26 cellular contexts compared by ENCODE assay signal in the genomic region with DNA sequence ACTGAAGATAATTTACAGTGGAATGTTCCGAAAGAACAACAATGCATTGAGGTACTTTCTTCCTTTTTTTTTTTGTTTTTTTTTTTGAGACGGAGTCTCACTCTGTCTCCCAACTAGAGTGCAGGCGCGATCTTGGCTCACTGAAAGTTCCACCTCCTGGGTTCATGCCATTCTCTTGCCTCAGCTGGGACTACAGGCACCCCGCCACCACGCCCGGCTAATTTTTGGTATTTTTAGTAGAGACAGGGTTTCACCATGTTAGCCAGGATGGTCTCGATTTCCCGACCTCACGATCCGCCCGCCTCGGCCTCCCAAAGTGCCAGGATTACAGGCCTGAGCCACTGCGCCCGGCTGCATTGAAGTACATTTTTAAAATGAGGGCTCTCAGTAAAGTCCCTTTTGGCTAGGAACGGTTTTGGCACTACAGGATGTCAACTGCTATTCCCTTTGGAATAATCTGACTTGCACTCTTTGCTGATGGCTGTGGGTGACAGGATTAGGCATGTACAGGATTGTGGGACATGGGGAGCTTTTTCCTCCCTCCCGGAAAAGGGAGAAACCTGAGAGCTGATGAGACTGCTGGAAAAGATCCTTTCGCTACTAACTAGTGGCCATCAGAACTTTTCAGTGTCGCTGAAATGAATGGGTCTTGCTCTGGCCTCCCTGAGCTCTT. TPM values are rescaled to one million over a fixed set of nuclear protein-coding genes. Genes with fewer than 3 reads are reported as not detected.
DNase-seq lines count a peak whose midpoint lies in the region; ATAC-seq and TF ChIP-seq lines count a peak whose summit lies in the region.
"Had no signal": no experiment of that assay in that cellular context is flagged by ENCODE, and none has a peak within 500 bp of the region (broad histone marks: within the 10 kb centered on the region; RNA-seq: fewer than 3 reads in every experiment).

No MANE protein-coding gene starts in this region.

- intact Hi-C loops in Right ventricle myocardium superior (cut with DNase I): no loop called here
- intact Hi-C loops in posterior vena cava (cut with DNase I): no loop called here
- intact Hi-C loops in testis (cut with DNase I; ENCODE audit: low total_unique reads): no loop called here

- no peaks in the 10 kb centered on the region for H3K36me3 ChIP-seq in testis (ENCODE audit: low read depth, missing control alignments)
- H3K36me3 ChIP-seq: prostate gland had no signal

- peak overlapping the region in 1 of 2 donors; percentile 20 for H3K27ac ChIP-seq in testis
- H3K27ac ChIP-seq: RWPE1, SK-N-MC, skin epidermis had no signal

- H3K4me1 ChIP-seq in testis: no peaks in the 10 kb centered on the region
- H3K4me1 ChIP-seq: prostate gland had no signal

- H3K4me3 Mint-ChIP-seq in T-helper 17 cell: no peak overlapping the region
- H3K4me3 Mint-ChIP-seq: activated CD8-positive, alpha-beta T cell treated with anti-CD3 and anti-CD28 coated beads for 36 hours; activated T-helper 1 cell treated with anti-CD3 and anti-CD28 coated beads, Interleukin-12 subunit alpha, Interleukin-12 subunit beta, Interleukin-2, Interleukin-4 antibody, amounts not matched to agents 30 ng/mL and 10 ng/mL and 1 ng/mL, durations not matched to agents 14 hours and 24 hours and 36 hours; brain; naive thymus-derived CD4-positive, alpha-beta T cell; T-helper 1 cell treated with Interleukin-12 subunit alpha and Interleukin-12 subunit beta and Interleukin-4 antibody, amounts not matched to agents 30 μg/mL and 1 μg/mL, for 36 hours had no signal

- H3K4me3 ChIP-seq in testis: no peak overlapping the region
- H3K4me3 ChIP-seq: prostate gland, SK-N-MC, skin epidermis had no signal

- peaks cover 4% of the 10 kb centered on the region for H3K4me1 Mint-ChIP-seq in T-helper 17 cell
- H3K4me1 Mint-ChIP-seq: brain; naive thymus-derived CD4-positive, alpha-beta T cell had no signal

- H3K9me3 ChIP-seq in T-helper 17 cell (ENCODE audit: control insufficient read depth, low read length, poor library complexity, severe bottlenecking) (no peaks in the 10 kb centered on the region), testis (no peaks in the 10 kb centered on the region)
- H3K9me3 ChIP-seq: prostate gland had no signal

- H3K27me3 ChIP-seq in testis: no peaks in the 10 kb centered on the region

- TF ChIP-seq CTCF in testis (IDR thresholded peaks at IDR 0.05): no peak

- DNase-seq in T-helper 17 cell (no peak), Right ventricle myocardium superior (peak; percentile 66), posterior vena cava (ENCODE audit: low spot score) (peak; percentile 82), testis (peak; percentile 34), iPS-NIHi11 (ENCODE audit: low spot score) (no peak), NCI-H82 treated with DMSO at 0.1 percent for 48 hours (lab: John Stamatoyannopoulos, UW; ENCODE audit: unreplicated experiment) (no peak)
- no peak for DNase-seq in activated CD4-positive, CD25-positive, alpha-beta regulatory T cell treated with anti-CD3 and anti-CD28 coated beads, Interleukin-2, amount 50 U/mL, for 72 hours
- DNase-seq in stimulated activated CD4-positive, alpha-beta T cell treated with anti-CD3 and anti-CD28 coated beads, Interleukin-4, amount 100 ng/mL, for 4 hours: no peak
- DNase-seq: 8988T; activated CD4-positive, alpha-beta T cell treated with anti-CD3 and anti-CD28 coated beads for 1 hour; activated CD8-positive, alpha-beta memory T cell treated with anti-CD3 and anti-CD28 coated beads, Interleukin-2, amount 50 U/mL, for 48 hours; activated CD8-positive, alpha-beta T cell treated with anti-CD3 and anti-CD28 coated beads for 36 hours; activated naive CD4-positive, alpha-beta T cell treated with Interleukin-2 at 50 U/mL for 16 hours; midbrain; naive thymus-derived CD4-positive, alpha-beta T cell; NCI-H1048; NCI-H1694; NCI-H774; stimulated activated naive CD4-positive, alpha-beta T cell had no signal

- TF ChIP-seq POLR2A in testis (IDR thresholded peaks at IDR 0.05): no peak

- peak overlapping the region; percentile 83 for H3K27ac Mint-ChIP-seq in T-helper 17 cell
- H3K27ac Mint-ChIP-seq: activated CD8-positive, alpha-beta T cell treated with anti-CD3 and anti-CD28 coated beads for 36 hours; activated T-helper 1 cell treated with anti-CD3 and anti-CD28 coated beads, Interleukin-12 subunit alpha, Interleukin-12 subunit beta, Interleukin-2, Interleukin-4 antibody, amounts not matched to agents 30 ng/mL and 10 ng/mL and 1 ng/mL, durations not matched to agents 14 hours and 24 hours and 36 hours; brain; naive thymus-derived CD4-positive, alpha-beta T cell; T-helper 1 cell treated with Interleukin-12 subunit alpha and Interleukin-12 subunit beta and Interleukin-4 antibody, amounts not matched to agents 30 μg/mL and 1 μg/mL, for 36 hours had no signal

- peaks cover 2% of the 10 kb centered on the region for H3K36me3 Mint-ChIP-seq in T-helper 17 cell (ENCODE audit: low read depth)

- WGBS in testis, 2 donors: 65 to 68% methylated on average over 19 of the region's 19 CpGs

- no peaks in the 10 kb centered on the region for H3K27me3 Mint-ChIP-seq in T-helper 17 cell
- H3K27me3 Mint-ChIP-seq: activated CD8-positive, alpha-beta T cell treated with anti-CD3 and anti-CD28 coated beads for 36 hours; brain; naive thymus-derived CD4-positive, alpha-beta T cell had no signal

- ATAC-seq in T-helper 17 cell: no peak
- ATAC-seq in Right ventricle myocardium superior (ENCODE audit: poor library complexity): peak; percentile 92
- ATAC-seq: activated CD8-positive, alpha-beta T cell treated with anti-CD3 and anti-CD28 coated beads for 36 hours; naive thymus-derived CD4-positive, alpha-beta T cell had no signal

RNA-seq across cellular contexts. Expression of gene EDEM3, which starts 56.9 kb away (rescaled TPM):
- total RNA-seq in T-helper 17 cell (10 to 100 TPM; 25.8 to 40.4 TPM), Right ventricle myocardium superior (17.8 TPM), posterior vena cava (10 to 100 TPM; 39.3 to 41.6 TPM), testis (10 to 100 TPM; 23.5 to 41.0 TPM)
- 20.7 TPM for polyA plus RNA-seq in testis (ENCODE audit: insufficient read depth, low read depth, low replicate concordance)

Comparison
In these comparisons a context has a peak if more than half of its experiments do, and no peak if none do; other contexts are left out.
1. DNase-seq: peak in Right ventricle myocardium superior (single experiment), posterior vena cava (single experiment) and testis (single experiment); none in T-helper 17 cell (0 of 3), activated CD4-positive, CD25-positive, alpha-beta regulatory T cell treated with anti-CD3 and anti-CD28 coated beads, Interleukin-2, amount 50 U/mL, for 72 hours (single experiment), iPS-NIHi11 (single experiment), stimulated activated CD4-positive, alpha-beta T cell treated with anti-CD3 and anti-CD28 coated beads, Interleukin-4, amount 100 ng/mL, for 4 hours (0 of 2) and NCI-H82 treated with DMSO at 0.1 percent for 48 hours (single experiment).